In the genomic region with DNA sequence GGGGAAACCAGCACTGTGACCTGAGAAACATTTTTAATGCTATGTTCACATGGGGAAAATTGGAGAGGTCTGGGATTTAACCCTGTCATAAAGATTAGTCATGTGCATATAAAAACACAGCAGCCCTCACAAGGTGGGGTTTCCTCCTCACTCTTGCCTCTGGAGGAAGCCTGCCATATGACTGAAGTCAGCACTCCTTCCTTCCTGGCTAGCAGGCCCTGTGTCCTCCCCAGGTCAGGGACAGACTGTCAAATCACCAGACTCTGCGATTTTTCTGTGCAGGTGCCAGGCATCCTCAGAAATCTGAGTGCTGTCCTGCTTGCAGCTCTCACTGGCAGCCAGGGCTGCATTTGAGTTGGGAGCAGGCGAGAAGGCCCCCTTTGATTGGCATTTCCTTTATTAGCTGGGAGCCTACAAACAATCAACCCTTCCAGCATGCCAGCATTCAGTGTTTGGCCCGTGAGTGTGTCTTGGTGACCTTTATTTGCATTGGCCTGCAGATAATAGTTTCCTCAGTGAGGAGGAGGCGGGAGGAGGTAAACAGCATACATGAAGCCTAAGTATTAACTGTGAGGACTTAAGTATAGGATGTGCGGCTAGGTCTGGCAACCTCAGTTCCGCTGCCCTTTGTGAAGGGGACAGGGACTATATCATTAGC, we compare ENCODE assay signal across 15 cellular contexts.
DNase-seq lines count a peak whose midpoint lies in the region; ATAC-seq, FAIRE-seq and TF ChIP-seq lines count a peak whose summit lies in the region.
"Had no signal": no experiment of that assay in that cellular context is flagged by ENCODE, and none has a peak within 500 bp of the region (broad histone marks: within the 10 kb centered on the region; RNA-seq: fewer than 3 reads in every experiment).

No MANE protein-coding gene starts in this region.

- no peaks in the 10 kb centered on the region for H3K36me3 Mint-ChIP-seq in nephron (ENCODE audit: low read depth)
- H3K36me3 Mint-ChIP-seq: activated naive CD8-positive, alpha-beta T cell treated with anti-CD3 and anti-CD28 coated beads for 36 hours had no signal

- H3K4me3 Mint-ChIP-seq in nephron, result no peak overlapping the region
- H3K4me3 Mint-ChIP-seq: activated naive CD8-positive, alpha-beta T cell treated with anti-CD3 and anti-CD28 coated beads for 36 hours had no signal

- peaks cover 6% of the 10 kb centered on the region for H3K27me3 Mint-ChIP-seq in nephron (ENCODE audit: low read depth)

- peak; percentile 15 for DNase-seq in EH (ENCODE audit: low read depth)
- DNase-seq in NCI-H2029 treated with DMSO at 0.1 percent for 48 hours (lab: John Stamatoyannopoulos, UW), result peak; percentile 80
- peak in 1 of 2 donors; percentile 20 for DNase-seq in foreskin keratinocyte
- DNase-seq in OCI-M2 (lab: John Stamatoyannopoulos, UW; ENCODE audit: unreplicated experiment), result no peak
- DNase-seq in stimulated activated CD4-positive, alpha-beta T cell treated with anti-CD3 and anti-CD28 coated beads, Interleukin-1b, Interleukin-23, amount 100 ng/mL, for 48 hours, result no peak
- no peak for DNase-seq in hepatic stellate cell (ENCODE audit: low spot score)
- DNase-seq in D721Med (ENCODE audit: insufficient read length, low spot score), result no peak
- DNase-seq: activated CD4-positive, CD25-positive, alpha-beta regulatory T cell treated with anti-CD3 and anti-CD28 coated beads, Interleukin-2, amount 50 U/mL, for 72 hours; activated naive CD8-positive, alpha-beta T cell treated with anti-CD3 and anti-CD28 coated beads for 36 hours; DMS53; mesenchymal stem cell; NCI-H2171 had no signal

- peaks cover 18% of the 10 kb centered on the region for H3K4me1 ChIP-seq in foreskin keratinocyte

- no peak overlapping the region for H3K27ac ChIP-seq in foreskin keratinocyte

- no peaks in the 10 kb centered on the region for H3K27me3 ChIP-seq in foreskin keratinocyte
- H3K27me3 ChIP-seq: tibial nerve had no signal

- peaks cover 30% of the 10 kb centered on the region for H3K4me1 Mint-ChIP-seq in nephron
- H3K4me1 Mint-ChIP-seq: activated naive CD8-positive, alpha-beta T cell treated with anti-CD3 and anti-CD28 coated beads for 36 hours had no signal

- TF ChIP-seq CTCF in foreskin keratinocyte (conservative IDR thresholded peaks at IDR 0.05) (peak; percentile 27), nephron (IDR thresholded peaks at IDR 0.05; ENCODE audit: unreplicated experiment in 3 of 3) (no peak), D721Med (IDR thresholded peaks at IDR 0.05; ENCODE audit: insufficient read depth, missing control alignments) (no peak)

- peak; percentile 29 for ATAC-seq in foreskin keratinocyte
- ATAC-seq: Panc1 had no signal

- no peaks in the 10 kb centered on the region for H3K9me3 Mint-ChIP-seq in nephron
- H3K9me3 Mint-ChIP-seq: activated naive CD8-positive, alpha-beta T cell treated with anti-CD3 and anti-CD28 coated beads for 36 hours had no signal

- FAIRE-seq in D721Med (lab: Jason Lieb, UNC), result no peak

- H3K27ac Mint-ChIP-seq in nephron, result peak overlapping the region; percentile 65 to 86 (median 81)
- H3K27ac Mint-ChIP-seq: activated naive CD8-positive, alpha-beta T cell treated with anti-CD3 and anti-CD28 coated beads for 36 hours had no signal

Comparison
In these comparisons a context has a peak if more than half of its experiments do, and no peak if none do; other contexts are left out.
1. DNase-seq: peak in EH (single experiment) and NCI-H2029 treated with DMSO at 0.1 percent for 48 hours (single experiment); none in OCI-M2 (single experiment), stimulated activated CD4-positive, alpha-beta T cell treated with anti-CD3 and anti-CD28 coated beads, Interleukin-1b, Interleukin-23, amount 100 ng/mL, for 48 hours (single experiment), hepatic stellate cell (single experiment) and D721Med (single experiment).